ENCODE assay signal across 16 cellular contexts in genomic region chr18:27226556-27227075, GRCh38. TPM values are rescaled to one million over a fixed set of nuclear protein-coding genes. Genes with fewer than 3 reads are reported as not detected.
DNase-seq lines count a peak whose midpoint lies in the region; ATAC-seq and TF ChIP-seq lines count a peak whose summit lies in the region.
"Had no signal": no experiment of that assay in that cellular context is flagged by ENCODE, and none has a peak within 500 bp of the region (broad histone marks: within the 10 kb centered on the region; RNA-seq: fewer than 3 reads in every experiment).

No MANE protein-coding gene starts in this region.

- no peaks in the 10 kb centered on the region for H3K9me2 ChIP-seq in PC-3 (replicated peaks; ENCODE audit: low read length)

- H3K27ac Mint-ChIP-seq in Calu3 (ENCODE audit: unreplicated experiment) (peak overlapping the region; percentile 64), neural progenitor cell (no peak overlapping the region), CD14-positive monocyte (no peak overlapping the region)

- H3K4me3 Mint-ChIP-seq in Calu3 (ENCODE audit: low read depth, unreplicated experiment): peak overlapping the region; percentile 13
- no peak overlapping the region for H3K4me3 Mint-ChIP-seq in neural progenitor cell
- H3K4me3 Mint-ChIP-seq in CD14-positive monocyte: no peak overlapping the region

- H3K27ac ChIP-seq in PC-3 (ENCODE audit: low read length) (no peak overlapping the region), epithelial cell of prostate (peak overlapping the region; percentile 58), neural progenitor cell (no peak overlapping the region)
- H3K27ac ChIP-seq: HL-60, SJCRH30 had no signal

- TF ChIP-seq CTCF in Calu3 (IDR thresholded peaks at IDR 0.05; ENCODE audit: unreplicated experiment) (no peak), PC-3 (conservative IDR thresholded peaks at IDR 0.05; ENCODE audit: low read depth, low read length) (no peak), neural progenitor cell (IDR thresholded peaks at IDR 0.05) (no peak), CD14-positive monocyte (IDR thresholded peaks at IDR 0.05) (no peak)

- H3F3A ChIP-seq in PC-3 (ENCODE audit: low read length, unreplicated experiment) (no peaks in the 10 kb centered on the region), neural progenitor cell (ENCODE audit: low read depth) (no peaks in the 10 kb centered on the region)

- H3K36me3 Mint-ChIP-seq in Calu3 (ENCODE audit: insufficient read depth, unreplicated experiment): no peaks in the 10 kb centered on the region
- H3K36me3 Mint-ChIP-seq in neural progenitor cell: no peaks in the 10 kb centered on the region
- H3K36me3 Mint-ChIP-seq in CD14-positive monocyte: no peaks in the 10 kb centered on the region

- H3K36me3 ChIP-seq in PC-3 (ENCODE audit: low read depth, low read length) (no peaks in the 10 kb centered on the region), neural progenitor cell (no peaks in the 10 kb centered on the region)
- H3K36me3 ChIP-seq: SJCRH30 had no signal

- no peaks in the 10 kb centered on the region for H3K9me3 Mint-ChIP-seq in Calu3 (ENCODE audit: low read depth, unreplicated experiment)
- peaks cover 2% of the 10 kb centered on the region for H3K9me3 Mint-ChIP-seq in neural progenitor cell
- H3K9me3 Mint-ChIP-seq in CD14-positive monocyte: peaks cover 0 to 9% (median 8%) of the 10 kb centered on the region in 7 donors

- H3K4me1 ChIP-seq in PC-3 (ENCODE audit: insufficient read depth, low read length) (no peaks in the 10 kb centered on the region), neural progenitor cell (peaks cover 11% of the 10 kb centered on the region)
- H3K4me1 ChIP-seq: SJCRH30 had no signal

- intact Hi-C loops in Calu3 (cut with micrococcal nuclease; ENCODE audit: unreplicated experiment) (loop anchor here (2.0 kb wide), 1 partner anchor 42 kb away; the partner anchor contains the start of gene CHST9), PC-3 (cut with micrococcal nuclease) (no loop called here), CD14-positive monocyte (cut with micrococcal nuclease) (no loop called here)

- H3K27me3 Mint-ChIP-seq in Calu3 (ENCODE audit: unreplicated experiment) (no peaks in the 10 kb centered on the region), neural progenitor cell (ENCODE audit: insufficient read depth, low read depth) (peaks cover 5% of the 10 kb centered on the region), CD14-positive monocyte (ENCODE audit: low read depth in 3 of 3) (peaks cover 0 to 1% (median 0%) of the 10 kb centered on the region in 3 donors)

- no peaks in the 10 kb centered on the region for H4K20me1 ChIP-seq in PC-3 (ENCODE audit: low read length)
- no peaks in the 10 kb centered on the region for H4K20me1 ChIP-seq in neural progenitor cell (ENCODE audit: low read depth)

- H3K9me3 ChIP-seq in PC-3 (ENCODE audit: low read length): no peaks in the 10 kb centered on the region
- no peaks in the 10 kb centered on the region for H3K9me3 ChIP-seq in neural progenitor cell (ENCODE audit: low read depth)
- H3K9me3 ChIP-seq: SJCRH30 had no signal

- H3K27me3 ChIP-seq in PC-3 (ENCODE audit: low read length): peaks cover 5% of the 10 kb centered on the region; the same call in 1 of the 2 replicates
- H3K27me3 ChIP-seq in neural progenitor cell: no peaks in the 10 kb centered on the region
- H3K27me3 ChIP-seq: SJCRH30 had no signal

- POLR2A ChIA-PET in PC-3 (lab: Charles Lee; ENCODE audit: unreplicated experiment): no interaction called here

- H2AFZ ChIP-seq in PC-3 (ENCODE audit: low read length) (no peak overlapping the region), neural progenitor cell (replicated peaks) (peak overlapping the region; percentile 26)

- H3K4me3 ChIP-seq in PC-3 (ENCODE audit: low read length) (no peak overlapping the region), neural progenitor cell (no peak overlapping the region)
- H3K4me3 ChIP-seq: SJCRH30 had no signal

- H3K4me2 ChIP-seq in PC-3 (ENCODE audit: low read length): no peak overlapping the region
- no peak overlapping the region for H3K4me2 ChIP-seq in neural progenitor cell

- ATAC-seq in PC-3: no peak
- ATAC-seq in GM21737 (IDR thresholded peaks at IDR 0.05; ENCODE audit: unreplicated experiment): no peak

- CTCF ChIA-PET in Calu3 (lab: Charles Lee): interaction anchor here (1.0 to 1.4 kb wide), 3 partner anchors 74 to 209 kb away, joined by 3 to 4 read pairs (median 3); no protein-coding TSS in a partner anchor
- CTCF ChIA-PET in PC-3 (lab: Charles Lee): no interaction called here

- H3K9ac ChIP-seq in PC-3 (ENCODE audit: low read length) (no peak overlapping the region), neural progenitor cell (no peak overlapping the region)

- H3K4me1 Mint-ChIP-seq in Calu3 (ENCODE audit: low read depth, unreplicated experiment) (peaks cover 53% of the 10 kb centered on the region), neural progenitor cell (peaks cover 15% of the 10 kb centered on the region), CD14-positive monocyte (no peaks in the 10 kb centered on the region)

- no peaks in the 10 kb centered on the region for H3K79me2 ChIP-seq in PC-3 (ENCODE audit: low read length)
- H3K79me2 ChIP-seq in neural progenitor cell (ENCODE audit: low read depth): no peaks in the 10 kb centered on the region

- DNase-seq in Calu3: peak; percentile 38
- DNase-seq in PC-3: peak; percentile 22
- no peak for DNase-seq in epithelial cell of prostate (ENCODE audit: low read depth, low spot score)
- no peak for DNase-seq in neural progenitor cell (ENCODE audit: low spot score)
- DNase-seq in CD14-positive monocyte (ENCODE audit: low spot score): no peak
- DNase-seq in mucosa of gallbladder (ENCODE audit: low spot score): no peak
- no peak for DNase-seq in NCI-H82 treated with DMSO at 0.1 percent for 48 hours (lab: John Stamatoyannopoulos, UW; ENCODE audit: unreplicated experiment)
- DNase-seq: HCEC 1CT, NCI-H1417, NCI-H187 treated with DMSO at 0.1 percent for 48 hours, NCI-H446, NCI-H748 treated with DMSO at 0.1 percent for 48 hours had no signal

- no TSS peak for BruUV-seq in Calu3 (replicated peaks; lab: Mats Ljungman, UMichigan)
- BruUV-seq in PC-3 (replicated peaks; lab: Mats Ljungman, UMichigan): no TSS peak

RNA-seq across cellular contexts. Expression of gene CHST9, which starts 41.5 kb away (rescaled TPM):
- 50.4 and 56.9 TPM in 2 replicates for total RNA-seq in Calu3 (2022)
- not detected in 2 replicates for total RNA-seq in PC-3 (2014; rRNA removed)
- 0.77 and 1.3 TPM in 2 replicates for total RNA-seq in neural progenitor cell (ENCODE audit: low replicate concordance)
- polyA plus RNA-seq in CD14-positive monocyte: not detected
- total RNA-seq in mucosa of gallbladder: 19.5 TPM
- total RNA-seq: A673 had no signal

Comparison
In these comparisons a context has a peak if more than half of its experiments do, and no peak if none do; other contexts are left out.
1. DNase-seq: peak in Calu3 (single experiment) and PC-3 (single experiment); none in epithelial cell of prostate (single experiment), neural progenitor cell (single experiment), CD14-positive monocyte (single experiment), mucosa of gallbladder (single experiment) and NCI-H82 treated with DMSO at 0.1 percent for 48 hours (single experiment).